1 cellular context compared by ENCODE assay signal in the genomic region with DNA sequence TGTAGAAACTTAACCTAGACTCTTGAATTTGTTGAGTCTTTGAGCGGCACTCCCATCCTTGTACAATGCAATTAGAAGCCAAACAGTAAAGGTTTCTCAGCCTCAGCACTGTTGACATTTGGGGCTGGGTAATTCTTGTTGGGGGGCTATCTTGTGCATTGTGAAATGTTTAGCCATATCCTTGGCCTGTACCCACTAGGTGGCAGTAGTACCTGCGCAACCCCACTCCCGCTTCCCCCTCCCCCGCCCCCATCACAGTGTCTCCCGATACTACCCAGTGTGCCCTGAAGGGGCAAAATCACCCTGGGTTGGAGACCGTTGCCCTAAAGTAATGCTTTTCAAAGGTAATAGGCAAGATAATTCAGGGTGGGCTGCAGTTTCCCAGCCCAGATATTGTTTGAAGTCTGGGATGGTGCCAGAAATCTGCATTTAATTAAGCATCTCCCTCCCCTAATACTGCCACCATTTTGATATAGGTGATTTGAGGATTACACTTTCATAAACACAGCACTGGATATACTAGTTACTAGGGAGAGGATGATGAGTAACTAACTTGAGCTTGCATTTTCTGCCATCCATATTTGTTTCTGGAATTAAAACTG.
TF ChIP-seq lines count a peak whose summit lies in the region.

No MANE protein-coding gene starts in this region.

TF ChIP-seq in GM12878, 131 proteins besides CTCF, POLR2A, EP300 and RAD21 (continues in another document):
- TF ChIP-seq STAT3 (IDR thresholded peaks at IDR 0.05; ENCODE audit: low read depth, low read length) = no peak
- TF ChIP-seq RUNX3 (IDR thresholded peaks at IDR 0.05; ENCODE audit: low read length) = 0 out of 2 replicates have a peak, but pooled peaks have one; percentile 26
- no peak for TF ChIP-seq ZNF217 (IDR thresholded peaks at IDR 0.05)
- TF ChIP-seq, protein P1, sequence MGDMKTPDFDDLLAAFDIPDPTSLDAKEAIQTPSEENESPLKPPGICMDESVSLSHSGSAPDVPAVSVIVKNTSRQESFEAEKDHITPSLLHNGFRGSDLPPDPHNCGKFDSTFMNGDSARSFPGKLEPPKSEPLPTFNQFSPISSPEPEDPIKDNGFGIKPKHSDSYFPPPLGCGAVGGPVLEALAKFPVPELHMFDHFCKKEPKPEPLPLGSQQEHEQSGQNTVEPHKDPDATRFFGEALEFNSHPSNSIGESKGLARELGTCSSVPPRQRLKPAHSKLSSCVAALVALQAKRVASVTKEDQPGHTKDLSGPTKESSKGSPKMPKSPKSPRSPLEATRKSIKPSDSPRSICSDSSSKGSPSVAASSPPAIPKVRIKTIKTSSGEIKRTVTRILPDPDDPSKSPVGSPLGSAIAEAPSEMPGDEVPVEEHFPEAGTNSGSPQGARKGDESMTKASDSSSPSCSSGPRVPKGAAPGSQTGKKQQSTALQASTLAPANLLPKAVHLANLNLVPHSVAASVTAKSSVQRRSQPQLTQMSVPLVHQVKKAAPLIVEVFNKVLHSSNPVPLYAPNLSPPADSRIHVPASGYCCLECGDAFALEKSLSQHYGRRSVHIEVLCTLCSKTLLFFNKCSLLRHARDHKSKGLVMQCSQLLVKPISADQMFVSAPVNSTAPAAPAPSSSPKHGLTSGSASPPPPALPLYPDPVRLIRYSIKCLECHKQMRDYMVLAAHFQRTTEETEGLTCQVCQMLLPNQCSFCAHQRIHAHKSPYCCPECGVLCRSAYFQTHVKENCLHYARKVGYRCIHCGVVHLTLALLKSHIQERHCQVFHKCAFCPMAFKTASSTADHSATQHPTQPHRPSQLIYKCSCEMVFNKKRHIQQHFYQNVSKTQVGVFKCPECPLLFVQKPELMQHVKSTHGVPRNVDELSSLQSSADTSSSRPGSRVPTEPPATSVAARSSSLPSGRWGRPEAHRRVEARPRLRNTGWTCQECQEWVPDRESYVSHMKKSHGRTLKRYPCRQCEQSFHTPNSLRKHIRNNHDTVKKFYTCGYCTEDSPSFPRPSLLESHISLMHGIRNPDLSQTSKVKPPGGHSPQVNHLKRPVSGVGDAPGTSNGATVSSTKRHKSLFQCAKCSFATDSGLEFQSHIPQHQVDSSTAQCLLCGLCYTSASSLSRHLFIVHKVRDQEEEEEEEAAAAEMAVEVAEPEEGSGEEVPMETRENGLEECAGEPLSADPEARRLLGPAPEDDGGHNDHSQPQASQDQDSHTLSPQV (IDR thresholded peaks at IDR 0.05) = no peak
- no peak for TF ChIP-seq FOXK2 (IDR thresholded peaks at IDR 0.05)
- no peak for TF ChIP-seq MTA2 (IDR thresholded peaks at IDR 0.05; ENCODE audit: low read depth)
- TF ChIP-seq, protein P2, sequence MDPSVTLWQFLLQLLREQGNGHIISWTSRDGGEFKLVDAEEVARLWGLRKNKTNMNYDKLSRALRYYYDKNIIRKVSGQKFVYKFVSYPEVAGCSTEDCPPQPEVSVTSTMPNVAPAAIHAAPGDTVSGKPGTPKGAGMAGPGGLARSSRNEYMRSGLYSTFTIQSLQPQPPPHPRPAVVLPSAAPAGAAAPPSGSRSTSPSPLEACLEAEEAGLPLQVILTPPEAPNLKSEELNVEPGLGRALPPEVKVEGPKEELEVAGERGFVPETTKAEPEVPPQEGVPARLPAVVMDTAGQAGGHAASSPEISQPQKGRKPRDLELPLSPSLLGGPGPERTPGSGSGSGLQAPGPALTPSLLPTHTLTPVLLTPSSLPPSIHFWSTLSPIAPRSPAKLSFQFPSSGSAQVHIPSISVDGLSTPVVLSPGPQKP (IDR thresholded peaks at IDR 0.05; ENCODE audit: low read depth, low read length) = no peak
- TF ChIP-seq, protein P3, sequence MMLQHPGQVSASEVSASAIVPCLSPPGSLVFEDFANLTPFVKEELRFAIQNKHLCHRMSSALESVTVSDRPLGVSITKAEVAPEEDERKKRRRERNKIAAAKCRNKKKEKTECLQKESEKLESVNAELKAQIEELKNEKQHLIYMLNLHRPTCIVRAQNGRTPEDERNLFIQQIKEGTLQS (IDR thresholded peaks at IDR 0.05; ENCODE audit: borderline replicate concordance, extremely low read depth, low read depth, low read length) = no peak
- no peak for TF ChIP-seq SUPT20H (IDR thresholded peaks at IDR 0.05; ENCODE audit: borderline replicate concordance, control insufficient read depth, low read depth, low read length)
- 0 out of 2 replicates have a peak, but pooled peaks have one; percentile 17 for TF ChIP-seq NBN (IDR thresholded peaks at IDR 0.05)
- TF ChIP-seq ZNF24 (IDR thresholded peaks at IDR 0.05) = no peak
- TF ChIP-seq MTA3 (IDR thresholded peaks at IDR 0.05; ENCODE audit: borderline replicate concordance, low read length) = 0 out of 2 replicates have a peak, but pooled peaks have one; percentile 54
- TF ChIP-seq, protein P4, sequence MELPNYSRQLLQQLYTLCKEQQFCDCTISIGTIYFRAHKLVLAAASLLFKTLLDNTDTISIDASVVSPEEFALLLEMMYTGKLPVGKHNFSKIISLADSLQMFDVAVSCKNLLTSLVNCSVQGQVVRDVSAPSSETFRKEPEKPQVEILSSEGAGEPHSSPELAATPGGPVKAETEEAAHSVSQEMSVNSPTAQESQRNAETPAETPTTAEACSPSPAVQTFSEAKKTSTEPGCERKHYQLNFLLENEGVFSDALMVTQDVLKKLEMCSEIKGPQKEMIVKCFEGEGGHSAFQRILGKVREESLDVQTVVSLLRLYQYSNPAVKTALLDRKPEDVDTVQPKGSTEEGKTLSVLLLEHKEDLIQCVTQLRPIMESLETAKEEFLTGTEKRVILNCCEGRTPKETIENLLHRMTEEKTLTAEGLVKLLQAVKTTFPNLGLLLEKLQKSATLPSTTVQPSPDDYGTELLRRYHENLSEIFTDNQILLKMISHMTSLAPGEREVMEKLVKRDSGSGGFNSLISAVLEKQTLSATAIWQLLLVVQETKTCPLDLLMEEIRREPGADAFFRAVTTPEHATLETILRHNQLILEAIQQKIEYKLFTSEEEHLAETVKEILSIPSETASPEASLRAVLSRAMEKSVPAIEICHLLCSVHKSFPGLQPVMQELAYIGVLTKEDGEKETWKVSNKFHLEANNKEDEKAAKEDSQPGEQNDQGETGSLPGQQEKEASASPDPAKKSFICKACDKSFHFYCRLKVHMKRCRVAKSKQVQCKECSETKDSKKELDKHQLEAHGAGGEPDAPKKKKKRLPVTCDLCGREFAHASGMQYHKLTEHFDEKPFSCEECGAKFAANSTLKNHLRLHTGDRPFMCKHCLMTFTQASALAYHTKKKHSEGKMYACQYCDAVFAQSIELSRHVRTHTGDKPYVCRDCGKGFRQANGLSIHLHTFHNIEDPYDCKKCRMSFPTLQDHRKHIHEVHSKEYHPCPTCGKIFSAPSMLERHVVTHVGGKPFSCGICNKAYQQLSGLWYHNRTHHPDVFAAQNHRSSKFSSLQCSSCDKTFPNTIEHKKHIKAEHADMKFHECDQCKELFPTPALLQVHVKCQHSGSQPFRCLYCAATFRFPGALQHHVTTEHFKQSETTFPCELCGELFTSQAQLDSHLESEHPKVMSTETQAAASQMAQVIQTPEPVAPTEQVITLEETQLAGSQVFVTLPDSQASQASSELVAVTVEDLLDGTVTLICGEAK (IDR thresholded peaks at IDR 0.05; ENCODE audit: borderline replicate concordance) = no peak
- TF ChIP-seq SMC3 (IDR thresholded peaks at IDR 0.05; ENCODE audit: borderline replicate concordance, low read length) = peak; percentile 50
- no peak for TF ChIP-seq SUZ12 (IDR thresholded peaks at IDR 0.05; ENCODE audit: unreplicated experiment)
- TF ChIP-seq YY1 (IDR thresholded peaks at IDR 0.05; ENCODE audit: low read depth, low read length) = peak; percentile 34; the same call in 1 of the 2 replicates
- TF ChIP-seq, protein P5, sequence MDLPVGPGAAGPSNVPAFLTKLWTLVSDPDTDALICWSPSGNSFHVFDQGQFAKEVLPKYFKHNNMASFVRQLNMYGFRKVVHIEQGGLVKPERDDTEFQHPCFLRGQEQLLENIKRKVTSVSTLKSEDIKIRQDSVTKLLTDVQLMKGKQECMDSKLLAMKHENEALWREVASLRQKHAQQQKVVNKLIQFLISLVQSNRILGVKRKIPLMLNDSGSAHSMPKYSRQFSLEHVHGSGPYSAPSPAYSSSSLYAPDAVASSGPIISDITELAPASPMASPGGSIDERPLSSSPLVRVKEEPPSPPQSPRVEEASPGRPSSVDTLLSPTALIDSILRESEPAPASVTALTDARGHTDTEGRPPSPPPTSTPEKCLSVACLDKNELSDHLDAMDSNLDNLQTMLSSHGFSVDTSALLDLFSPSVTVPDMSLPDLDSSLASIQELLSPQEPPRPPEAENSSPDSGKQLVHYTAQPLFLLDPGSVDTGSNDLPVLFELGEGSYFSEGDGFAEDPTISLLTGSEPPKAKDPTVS (IDR thresholded peaks at IDR 0.05; ENCODE audit: low read depth, low read length) = no peak
- TF ChIP-seq EGR1 (IDR thresholded peaks at IDR 0.05; ENCODE audit: borderline replicate concordance in 1 of 2, low read depth in 2 of 2, low read length in 2 of 2) = peak in 1 of 2 experiments; percentile 20; a peak in 1 of 3 replicates
- no peak for TF ChIP-seq NR2F1 (conservative IDR thresholded peaks at IDR 0.05)
- no peak for TF ChIP-seq RB1 (IDR thresholded peaks at IDR 0.05; ENCODE audit: borderline replicate concordance)
- no peak for TF ChIP-seq FOXM1 (IDR thresholded peaks at IDR 0.05; ENCODE audit: low read depth, low read length)
- TF ChIP-seq SIN3A (IDR thresholded peaks at IDR 0.05; ENCODE audit: low read depth, low read length) = no peak
- no peak for TF ChIP-seq IKZF1 (conservative IDR thresholded peaks at IDR 0.05)
- TF ChIP-seq PAX5 (IDR thresholded peaks at IDR 0.05; ENCODE audit: borderline replicate concordance, low read depth, low read length) = no peak
- no peak for TF ChIP-seq SREBF1 (IDR thresholded peaks at IDR 0.05; ENCODE audit: low read length)
- TF ChIP-seq, protein P6, sequence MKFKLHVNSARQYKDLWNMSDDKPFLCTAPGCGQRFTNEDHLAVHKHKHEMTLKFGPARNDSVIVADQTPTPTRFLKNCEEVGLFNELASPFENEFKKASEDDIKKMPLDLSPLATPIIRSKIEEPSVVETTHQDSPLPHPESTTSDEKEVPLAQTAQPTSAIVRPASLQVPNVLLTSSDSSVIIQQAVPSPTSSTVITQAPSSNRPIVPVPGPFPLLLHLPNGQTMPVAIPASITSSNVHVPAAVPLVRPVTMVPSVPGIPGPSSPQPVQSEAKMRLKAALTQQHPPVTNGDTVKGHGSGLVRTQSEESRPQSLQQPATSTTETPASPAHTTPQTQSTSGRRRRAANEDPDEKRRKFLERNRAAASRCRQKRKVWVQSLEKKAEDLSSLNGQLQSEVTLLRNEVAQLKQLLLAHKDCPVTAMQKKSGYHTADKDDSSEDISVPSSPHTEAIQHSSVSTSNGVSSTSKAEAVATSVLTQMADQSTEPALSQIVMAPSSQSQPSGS (IDR thresholded peaks at IDR 0.05; ENCODE audit: low read length) = no peak
- TF ChIP-seq CEBPB (IDR thresholded peaks at IDR 0.05; ENCODE audit: borderline replicate concordance in 1 of 2, low read depth in 2 of 2, low read length in 2 of 2) = 0 out of 4 replicates have a peak, but pooled peaks of 1 of the 2 experiments have one; percentile 9
- TF ChIP-seq, protein P7, sequence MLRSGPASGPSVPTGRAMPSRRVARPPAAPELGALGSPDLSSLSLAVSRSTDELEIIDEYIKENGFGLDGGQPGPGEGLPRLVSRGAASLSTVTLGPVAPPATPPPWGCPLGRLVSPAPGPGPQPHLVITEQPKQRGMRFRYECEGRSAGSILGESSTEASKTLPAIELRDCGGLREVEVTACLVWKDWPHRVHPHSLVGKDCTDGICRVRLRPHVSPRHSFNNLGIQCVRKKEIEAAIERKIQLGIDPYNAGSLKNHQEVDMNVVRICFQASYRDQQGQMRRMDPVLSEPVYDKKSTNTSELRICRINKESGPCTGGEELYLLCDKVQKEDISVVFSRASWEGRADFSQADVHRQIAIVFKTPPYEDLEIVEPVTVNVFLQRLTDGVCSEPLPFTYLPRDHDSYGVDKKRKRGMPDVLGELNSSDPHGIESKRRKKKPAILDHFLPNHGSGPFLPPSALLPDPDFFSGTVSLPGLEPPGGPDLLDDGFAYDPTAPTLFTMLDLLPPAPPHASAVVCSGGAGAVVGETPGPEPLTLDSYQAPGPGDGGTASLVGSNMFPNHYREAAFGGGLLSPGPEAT (IDR thresholded peaks at IDR 0.05; ENCODE audit: low read depth) = 0 out of 2 replicates have a peak, but pooled peaks have one; percentile 6
- TF ChIP-seq, protein P8, sequence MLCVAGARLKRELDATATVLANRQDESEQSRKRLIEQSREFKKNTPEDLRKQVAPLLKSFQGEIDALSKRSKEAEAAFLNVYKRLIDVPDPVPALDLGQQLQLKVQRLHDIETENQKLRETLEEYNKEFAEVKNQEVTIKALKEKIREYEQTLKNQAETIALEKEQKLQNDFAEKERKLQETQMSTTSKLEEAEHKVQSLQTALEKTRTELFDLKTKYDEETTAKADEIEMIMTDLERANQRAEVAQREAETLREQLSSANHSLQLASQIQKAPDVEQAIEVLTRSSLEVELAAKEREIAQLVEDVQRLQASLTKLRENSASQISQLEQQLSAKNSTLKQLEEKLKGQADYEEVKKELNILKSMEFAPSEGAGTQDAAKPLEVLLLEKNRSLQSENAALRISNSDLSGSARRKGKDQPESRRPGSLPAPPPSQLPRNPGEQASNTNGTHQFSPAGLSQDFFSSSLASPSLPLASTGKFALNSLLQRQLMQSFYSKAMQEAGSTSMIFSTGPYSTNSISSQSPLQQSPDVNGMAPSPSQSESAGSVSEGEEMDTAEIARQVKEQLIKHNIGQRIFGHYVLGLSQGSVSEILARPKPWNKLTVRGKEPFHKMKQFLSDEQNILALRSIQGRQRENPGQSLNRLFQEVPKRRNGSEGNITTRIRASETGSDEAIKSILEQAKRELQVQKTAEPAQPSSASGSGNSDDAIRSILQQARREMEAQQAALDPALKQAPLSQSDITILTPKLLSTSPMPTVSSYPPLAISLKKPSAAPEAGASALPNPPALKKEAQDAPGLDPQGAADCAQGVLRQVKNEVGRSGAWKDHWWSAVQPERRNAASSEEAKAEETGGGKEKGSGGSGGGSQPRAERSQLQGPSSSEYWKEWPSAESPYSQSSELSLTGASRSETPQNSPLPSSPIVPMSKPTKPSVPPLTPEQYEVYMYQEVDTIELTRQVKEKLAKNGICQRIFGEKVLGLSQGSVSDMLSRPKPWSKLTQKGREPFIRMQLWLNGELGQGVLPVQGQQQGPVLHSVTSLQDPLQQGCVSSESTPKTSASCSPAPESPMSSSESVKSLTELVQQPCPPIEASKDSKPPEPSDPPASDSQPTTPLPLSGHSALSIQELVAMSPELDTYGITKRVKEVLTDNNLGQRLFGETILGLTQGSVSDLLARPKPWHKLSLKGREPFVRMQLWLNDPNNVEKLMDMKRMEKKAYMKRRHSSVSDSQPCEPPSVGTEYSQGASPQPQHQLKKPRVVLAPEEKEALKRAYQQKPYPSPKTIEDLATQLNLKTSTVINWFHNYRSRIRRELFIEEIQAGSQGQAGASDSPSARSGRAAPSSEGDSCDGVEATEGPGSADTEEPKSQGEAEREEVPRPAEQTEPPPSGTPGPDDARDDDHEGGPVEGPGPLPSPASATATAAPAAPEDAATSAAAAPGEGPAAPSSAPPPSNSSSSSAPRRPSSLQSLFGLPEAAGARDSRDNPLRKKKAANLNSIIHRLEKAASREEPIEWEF (IDR thresholded peaks at IDR 0.05; ENCODE audit: insufficient replicate concordance, low read depth, low read length) = no peak
- no peak for TF ChIP-seq POLR2AphosphoS5 (IDR thresholded peaks at IDR 0.05; ENCODE audit: low read length)
